32 cellular contexts compared by ENCODE assay signal in the genomic region with DNA sequence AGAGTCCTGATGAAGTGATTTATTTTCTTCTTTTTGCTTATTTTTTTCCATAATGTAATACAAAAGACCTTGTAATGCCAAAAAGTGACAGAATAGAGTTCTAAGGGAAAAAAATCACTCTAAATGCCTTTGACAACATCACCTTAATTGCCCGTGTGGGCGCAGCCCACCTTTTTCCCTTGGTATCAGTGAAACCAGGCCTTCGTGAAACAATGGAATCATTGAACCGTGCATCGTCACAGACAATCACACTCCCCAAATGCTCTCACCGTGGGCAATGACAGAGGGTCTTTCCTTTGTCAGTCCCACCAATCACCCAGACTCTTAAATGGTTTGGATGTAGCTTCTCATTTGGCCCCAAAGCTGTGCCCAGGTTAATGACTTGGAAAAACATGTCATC. TPM values are rescaled to one million over a fixed set of nuclear protein-coding genes. Genes with fewer than 3 reads are reported as not detected.
"Had no signal": no experiment of that assay in that cellular context is flagged by ENCODE, and none has a peak within 500 bp of the region (broad histone marks: within the 10 kb centered on the region; RNA-seq: fewer than 3 reads in every experiment).

No MANE protein-coding gene starts in this region.

- H3K36me3 Mint-ChIP-seq: activated naive CD4-positive, alpha-beta T cell treated with anti-CD3 and anti-CD28 coated beads, Interleukin-2, amount 10 ng/mL, durations not matched to agents 7 days and 5 days; activated naive CD8-positive, alpha-beta T cell; brain had no signal

- H3K27ac Mint-ChIP-seq: activated CD4-positive, alpha-beta T cell treated with anti-CD3 and anti-CD28 coated beads for 36 hours; activated CD4-positive, alpha-beta T cell treated with anti-CD3 and anti-CD28 coated beads, Interleukin-2, amount 10 ng/mL, durations not matched to agents 7 days and 5 days; activated CD8-positive, alpha-beta T cell treated with anti-CD3 and anti-CD28 coated beads, Interleukin-2, amount 10 ng/mL, durations not matched to agents 7 days and 5 days; activated naive CD4-positive, alpha-beta T cell treated with anti-CD3 and anti-CD28 coated beads, Interleukin-2, amount 10 ng/mL, durations not matched to agents 7 days and 5 days; activated naive CD8-positive, alpha-beta T cell; activated naive CD8-positive, alpha-beta T cell treated with anti-CD3 and anti-CD28 coated beads, Interleukin-2, amount 50 U/mL, for 24 hours; activated T-cell treated with anti-CD3 and anti-CD28 coated beads, Interleukin-2, amount 50 U/mL, for 24 hours; activated T-helper 1 cell treated with anti-CD3 and anti-CD28 coated beads, Interleukin-12 subunit alpha, Interleukin-12 subunit beta, Interleukin-2, Interleukin-4 antibody, amounts not matched to agents 30 ng/mL and 10 ng/mL and 1 ng/mL, durations not matched to agents 14 hours and 24 hours and 36 hours; brain; T-helper 1 cell treated with Interleukin-12 subunit alpha and Interleukin-12 subunit beta and Interleukin-4 antibody, amounts not matched to agents 30 μg/mL and 1 μg/mL, for 36 hours; T-helper 2 cell treated with Interferon-gamma antibody and Interleukin-4, amounts not matched to agents 5 μg/mL and 100 μg/mL, for 36 hours had no signal

- DNase-seq: activated CD4-positive, alpha-beta T cell treated with anti-CD3 and anti-CD28 coated beads for 36 hours; activated CD4-positive, alpha-beta T cell treated with anti-CD3 and anti-CD28 coated beads, Interleukin-2, amount 10 ng/mL, durations not matched to agents 7 days and 5 days; activated CD4-positive, alpha-beta T cell treated with anti-CD3 and anti-CD28 coated beads, Interleukin-2, amount 50 U/mL, for 48 hours; activated CD8-positive, alpha-beta T cell treated with anti-CD3 and anti-CD28 coated beads, Interleukin-2, amount 10 ng/mL, durations not matched to agents 7 days and 5 days; activated naive CD4-positive, alpha-beta T cell treated with anti-CD3 and anti-CD28 coated beads, Interleukin-2, amount 10 ng/mL, durations not matched to agents 7 days and 5 days; activated naive CD8-positive, alpha-beta T cell treated with anti-CD3 and anti-CD28 coated beads, Interleukin-2, amount 50 U/mL, for 24 hours; activated T-cell treated with anti-CD3 and anti-CD28 coated beads, Interleukin-2, amount 50 U/mL, for 24 hours; cerebellar nuclear complex; MM.1S; MV-4-11; NCI-H1092; NCI-H1417 treated with DMSO at 0.1 percent for 48 hours; NCI-H1694 treated with DMSO at 0.1 percent for 48 hours; NCI-H2029; NCI-H2107; NCI-H226; NCI-H446 treated with DMSO at 0.1 percent for 48 hours; NCI-H524; NCI-H774; SHP77; SJCRH30 had no signal

- H3K9me3 ChIP-seq: SJCRH30 had no signal

- H3K4me3 Mint-ChIP-seq: activated CD4-positive, alpha-beta T cell treated with anti-CD3 and anti-CD28 coated beads for 36 hours; activated CD4-positive, alpha-beta T cell treated with anti-CD3 and anti-CD28 coated beads, Interleukin-2, amount 10 ng/mL, durations not matched to agents 7 days and 5 days; activated CD8-positive, alpha-beta T cell treated with anti-CD3 and anti-CD28 coated beads, Interleukin-2, amount 10 ng/mL, durations not matched to agents 7 days and 5 days; activated naive CD4-positive, alpha-beta T cell treated with anti-CD3 and anti-CD28 coated beads, Interleukin-2, amount 10 ng/mL, durations not matched to agents 7 days and 5 days; activated naive CD8-positive, alpha-beta T cell; activated naive CD8-positive, alpha-beta T cell treated with anti-CD3 and anti-CD28 coated beads, Interleukin-2, amount 50 U/mL, for 24 hours; activated T-cell treated with anti-CD3 and anti-CD28 coated beads, Interleukin-2, amount 50 U/mL, for 24 hours; activated T-helper 1 cell treated with anti-CD3 and anti-CD28 coated beads, Interleukin-12 subunit alpha, Interleukin-12 subunit beta, Interleukin-2, Interleukin-4 antibody, amounts not matched to agents 30 ng/mL and 10 ng/mL and 1 ng/mL, durations not matched to agents 14 hours and 24 hours and 36 hours; brain; T-helper 1 cell treated with Interleukin-12 subunit alpha and Interleukin-12 subunit beta and Interleukin-4 antibody, amounts not matched to agents 30 μg/mL and 1 μg/mL, for 36 hours; T-helper 2 cell treated with Interferon-gamma antibody and Interleukin-4, amounts not matched to agents 5 μg/mL and 100 μg/mL, for 36 hours had no signal

- H3K9me3 Mint-ChIP-seq: activated CD4-positive, alpha-beta T cell treated with anti-CD3 and anti-CD28 coated beads, Interleukin-2, amount 10 ng/mL, durations not matched to agents 7 days and 5 days; activated naive CD4-positive, alpha-beta T cell treated with anti-CD3 and anti-CD28 coated beads, Interleukin-2, amount 10 ng/mL, durations not matched to agents 7 days and 5 days; activated naive CD8-positive, alpha-beta T cell treated with anti-CD3 and anti-CD28 coated beads, Interleukin-2, amount 50 U/mL, for 24 hours; activated T-cell treated with anti-CD3 and anti-CD28 coated beads, Interleukin-2, amount 50 U/mL, for 24 hours; activated T-helper 1 cell treated with anti-CD3 and anti-CD28 coated beads, Interleukin-12 subunit alpha, Interleukin-12 subunit beta, Interleukin-2, Interleukin-4 antibody, amounts not matched to agents 30 ng/mL and 10 ng/mL and 1 ng/mL, durations not matched to agents 14 hours and 24 hours and 36 hours; brain; T-helper 1 cell treated with Interleukin-12 subunit alpha and Interleukin-12 subunit beta and Interleukin-4 antibody, amounts not matched to agents 30 μg/mL and 1 μg/mL, for 36 hours; T-helper 2 cell treated with Interferon-gamma antibody and Interleukin-4, amounts not matched to agents 5 μg/mL and 100 μg/mL, for 36 hours had no signal

- ATAC-seq: activated CD4-positive, alpha-beta T cell treated with anti-CD3 and anti-CD28 coated beads for 36 hours; activated CD8-positive, alpha-beta T cell treated with anti-CD3 and anti-CD28 coated beads, Interleukin-2, amount 10 ng/mL, durations not matched to agents 7 days and 5 days; activated naive CD8-positive, alpha-beta T cell treated with anti-CD3 and anti-CD28 coated beads, Interleukin-2, amount 50 U/mL, for 24 hours; Panc1 had no signal

- H3K4me1 Mint-ChIP-seq: activated CD4-positive, alpha-beta T cell treated with anti-CD3 and anti-CD28 coated beads for 36 hours; activated CD4-positive, alpha-beta T cell treated with anti-CD3 and anti-CD28 coated beads, Interleukin-2, amount 10 ng/mL, durations not matched to agents 7 days and 5 days; activated naive CD4-positive, alpha-beta T cell treated with anti-CD3 and anti-CD28 coated beads, Interleukin-2, amount 10 ng/mL, durations not matched to agents 7 days and 5 days; activated naive CD8-positive, alpha-beta T cell treated with anti-CD3 and anti-CD28 coated beads, Interleukin-2, amount 50 U/mL, for 24 hours; brain had no signal

- H3K4me3 ChIP-seq: SJCRH30, SK-N-MC had no signal

- H3K4me1 ChIP-seq: SJCRH30 had no signal

- H3K36me3 ChIP-seq: SJCRH30 had no signal

- H3K27ac ChIP-seq: KMS-11, SJCRH30, SK-N-MC had no signal

RNA-seq across cellular contexts. Expression of a gene that starts 9.6 kb away (rescaled TPM):
- total RNA-seq: activated CD4-positive, alpha-beta T cell treated with anti-CD3 and anti-CD28 coated beads for 36 hours; activated CD4-positive, alpha-beta T cell treated with anti-CD3 and anti-CD28 coated beads, Interleukin-2, amount 10 ng/mL, durations not matched to agents 7 days and 5 days; activated CD8-positive, alpha-beta T cell treated with anti-CD3 and anti-CD28 coated beads, Interleukin-2, amount 10 ng/mL, durations not matched to agents 7 days and 5 days; activated T-helper 1 cell treated with anti-CD3 and anti-CD28 coated beads, Interleukin-12 subunit alpha, Interleukin-12 subunit beta, Interleukin-2, Interleukin-4 antibody, amounts not matched to agents 30 ng/mL and 10 ng/mL and 1 ng/mL, durations not matched to agents 14 hours and 24 hours and 36 hours; bronchial epithelial cell; LHCN-M2; RPMI7951; SJCRH30 had no signal
